In the genomic region with DNA sequence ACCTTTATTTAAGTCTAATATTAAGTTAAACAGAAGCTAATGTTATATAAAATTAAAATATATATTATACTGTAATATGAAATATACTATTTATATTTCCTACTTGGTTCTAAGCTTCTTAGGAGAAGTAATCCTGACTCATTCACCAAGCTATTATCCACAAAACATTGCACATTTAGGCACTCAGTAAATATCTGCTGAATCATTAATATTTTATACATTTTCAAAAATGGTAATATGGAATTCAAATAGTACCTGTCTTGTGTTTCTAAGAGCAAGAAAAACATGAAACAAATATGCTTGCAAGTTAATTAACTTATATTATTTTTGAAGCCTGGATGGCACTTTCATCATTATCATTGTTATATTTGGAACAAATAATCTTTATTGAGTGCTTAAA, we compare ENCODE assay signal across 27 cellular contexts.
"Had no signal": no experiment of that assay in that cellular context is flagged by ENCODE, and none has a peak within 500 bp of the region (broad histone marks: within the 10 kb centered on the region; RNA-seq: fewer than 3 reads in every experiment).

No MANE protein-coding gene starts in this region.

- H3K4me1 ChIP-seq: stomach, suprapubic skin, testis, thyroid gland, tibial artery, transverse colon, upper lobe of left lung, upper lobe of right lung, uterus, vagina had no signal

- H3K27me3 ChIP-seq: stomach, suprapubic skin, testis, thyroid gland, tibial artery, tibial nerve, transverse colon, upper lobe of left lung, upper lobe of right lung, uterus, vagina had no signal

- DNase-seq: stimulated activated CD4-positive, alpha-beta T cell treated with anti-CD3 and anti-CD28 coated beads, Interleukin-2, amount 100 ng/mL, for 48 hours; stimulated activated CD4-positive, alpha-beta T cell treated with anti-CD3 and anti-CD28 coated beads, Interleukin-4, amount 100 ng/mL, for 1 hour; stimulated activated CD4-positive, alpha-beta T cell treated with anti-CD3 and anti-CD28 coated beads, Interleukin-4, amount 100 ng/mL, for 24 hours; stimulated activated CD4-positive, alpha-beta T cell treated with anti-CD3 and anti-CD28 coated beads, Interleukin-4, amount 100 ng/mL, for 4 hours; stimulated activated CD8-positive, alpha-beta memory T cell treated with anti-CD3 and anti-CD28 coated beads, Interleukin-4, amount 100 ng/mL, for 48 hours; stimulated activated naive B cell treated with anti-CD40 and anti-IgM and Interleukin-4, amounts not matched to agents 10 μg/mL and 1 μg/mL and 100 μg/mL, for 72 hours; stimulated activated naive CD4-positive, alpha-beta T cell; stimulated activated naive CD4-positive, alpha-beta T cell treated with Interleukin-2 at 50 U/mL for 16 hours; stimulated activated naive CD8-positive, alpha-beta T cell treated with anti-CD3 and anti-CD28 coated beads, Interleukin-15, amount 100 ng/mL, for 72 hours; stimulated activated naive CD8-positive, alpha-beta T cell treated with anti-CD3 and anti-CD28 coated beads, Interleukin-15, Interleukin-2, amounts not matched to agents 100 U/mL and 50 U/mL, for 24 hours; stomach; substantia nigra; testis; thyroid gland; tibial artery; transverse colon; trophoblast cell; upper lobe of left lung; upper lobe of right lung; uterus had no signal

- ATAC-seq: stimulated activated effector memory CD8-positive, alpha-beta T cell treated with anti-CD3 and anti-CD28 coated beads, Interleukin-12 subunit alpha, Interleukin-12 subunit beta, amount 100 ng/mL, for 72 hours; stimulated activated memory B cell treated with anti-CD40 and anti-IgM and Interleukin-4, amounts not matched to agents 10 μg/mL and 1 μg/mL and 100 μg/mL, for 72 hours; stimulated activated naive B cell treated with anti-CD40 and anti-IgM and Interleukin-4, amounts not matched to agents 10 μg/mL and 1 μg/mL and 100 μg/mL, for 72 hours; stimulated activated naive CD8-positive, alpha-beta T cell treated with anti-CD3 and anti-CD28 coated beads, Interleukin-15, amount 100 ng/mL, for 72 hours; stimulated activated naive CD8-positive, alpha-beta T cell treated with anti-CD3 and anti-CD28 coated beads, Interleukin-15, Interleukin-2, amounts not matched to agents 100 U/mL and 50 U/mL, for 24 hours; upper lobe of right lung had no signal

- H3K4me3 ChIP-seq: stomach, suprapubic skin, testis, thoracic aorta, thyroid gland, tibial artery, tibial nerve, transverse colon, upper lobe of left lung, upper lobe of right lung, uterus, vagina had no signal

- H3K36me3 ChIP-seq: stomach, suprapubic skin, thoracic aorta, thyroid gland, tibial artery, tibial nerve, transverse colon, upper lobe of left lung, upper lobe of right lung, uterus, vagina had no signal

- H3K9me3 ChIP-seq: stomach, suprapubic skin, testis, thoracic aorta, thyroid gland, tibial artery, tibial nerve, transverse colon, upper lobe of left lung, upper lobe of right lung, uterus, vagina had no signal

- FAIRE-seq: urothelium cell line had no signal

- H3K27ac ChIP-seq: stomach, suprapubic skin, testis, thoracic aorta, thyroid gland, tibial artery, tibial nerve, transverse colon, upper lobe of left lung, upper lobe of right lung, uterus, vagina had no signal
